Comparison of ENCODE assay signal across 10 cellular contexts in the genomic region with DNA sequence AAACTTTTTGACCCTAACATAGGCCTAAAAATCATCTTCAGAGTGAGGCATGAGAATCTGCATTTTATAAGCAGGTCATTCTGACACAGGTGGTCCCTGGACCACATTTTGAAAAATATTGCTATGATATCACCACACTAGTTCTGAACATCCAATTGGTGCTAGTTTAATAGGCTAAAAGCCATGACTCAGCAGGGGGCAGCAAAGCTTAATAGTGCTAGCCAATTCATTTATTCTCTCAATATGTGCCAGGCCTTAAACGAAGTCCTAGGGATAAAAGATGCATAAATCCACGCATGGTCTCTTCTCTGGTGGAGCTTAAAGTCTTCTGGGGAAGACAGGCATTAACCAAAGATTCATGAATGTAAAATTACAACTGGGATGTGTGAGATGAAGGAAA. TPM values are rescaled to one million over a fixed set of nuclear protein-coding genes. Genes with fewer than 3 reads are reported as not detected.
DNase-seq lines count a peak whose midpoint lies in the region; ATAC-seq and TF ChIP-seq lines count a peak whose summit lies in the region.
"Had no signal": no experiment of that assay in that cellular context is flagged by ENCODE, and none has a peak within 500 bp of the region (broad histone marks: within the 10 kb centered on the region; RNA-seq: fewer than 3 reads in every experiment).

No MANE protein-coding gene starts in this region.

- TF ChIP-seq CTCF in OCI-LY1 (IDR thresholded peaks at IDR 0.05; ENCODE audit: low read length): peak; percentile 43
- peak in 4 of 7 experiments; percentile 16 to 57 (median 28) for TF ChIP-seq CTCF in stomach (IDR thresholded peaks at IDR 0.05)

- H3K36me3 Mint-ChIP-seq in activated CD4-positive, alpha-beta T cell treated with anti-CD3 and anti-CD28 coated beads, Interleukin-2, amount 10 ng/mL, durations not matched to agents 7 days and 5 days (ENCODE audit: low read depth): no peaks in the 10 kb centered on the region
- H3K36me3 Mint-ChIP-seq in naive thymus-derived CD8-positive, alpha-beta T cell: peaks cover 0 to 5% (median 0%) of the 10 kb centered on the region in 3 donors

- TF ChIP-seq POLR2A in stomach (IDR thresholded peaks at IDR 0.05): no peak

- H4K20me1 ChIP-seq in OCI-LY1 (ENCODE audit: insufficient read depth, low read length): no peaks in the 10 kb centered on the region

- no peak overlapping the region for H3K27ac Mint-ChIP-seq in activated CD4-positive, alpha-beta T cell treated with anti-CD3 and anti-CD28 coated beads, Interleukin-2, amount 10 ng/mL, durations not matched to agents 7 days and 5 days
- no peak overlapping the region for H3K27ac Mint-ChIP-seq in naive thymus-derived CD8-positive, alpha-beta T cell

- H3K36me3 ChIP-seq in OCI-LY1 (ENCODE audit: insufficient read depth, low read length) (no peaks in the 10 kb centered on the region), stomach (no peaks in the 10 kb centered on the region)
- H3K36me3 ChIP-seq: sigmoid colon had no signal

- H3K4me3 ChIP-seq in OCI-LY1 (ENCODE audit: low read depth, low read length, poor library complexity, severe bottlenecking): no peak overlapping the region
- H3K4me3 ChIP-seq in stomach: no peak overlapping the region
- H3K4me3 ChIP-seq: sigmoid colon had no signal

- H3K9me3 Mint-ChIP-seq in activated CD4-positive, alpha-beta T cell treated with anti-CD3 and anti-CD28 coated beads, Interleukin-2, amount 10 ng/mL, durations not matched to agents 7 days and 5 days: no peaks in the 10 kb centered on the region
- no peaks in the 10 kb centered on the region for H3K9me3 Mint-ChIP-seq in naive thymus-derived CD8-positive, alpha-beta T cell

- peaks cover 30% of the 10 kb centered on the region for H3K27me3 Mint-ChIP-seq in activated CD4-positive, alpha-beta T cell treated with anti-CD3 and anti-CD28 coated beads, Interleukin-2, amount 10 ng/mL, durations not matched to agents 7 days and 5 days
- peaks cover 15 to 34% (median 31%) of the 10 kb centered on the region in 5 donors for H3K27me3 Mint-ChIP-seq in naive thymus-derived CD8-positive, alpha-beta T cell

- H3K9me3 ChIP-seq in OCI-LY1 (ENCODE audit: low read length) (no peaks in the 10 kb centered on the region), stomach (no peaks in the 10 kb centered on the region)
- H3K9me3 ChIP-seq: sigmoid colon had no signal

- DNase-seq in activated CD4-positive, alpha-beta T cell treated with anti-CD3 and anti-CD28 coated beads, Interleukin-2, amount 10 ng/mL, durations not matched to agents 7 days and 5 days: peak; percentile 29
- no peak for DNase-seq in activated CD4-positive, alpha-beta T cell treated with anti-CD3 and anti-CD28 coated beads for 1 hour
- DNase-seq in epithelial cell of prostate (ENCODE audit: low read depth, low spot score) (no peak), stomach (peak; percentile 58)
- no peak for DNase-seq in naive thymus-derived CD8-positive, alpha-beta T cell
- DNase-seq: sigmoid colon had no signal

- WGBS in stomach, 5 donors: 7 to 20% (median 13%) methylated on average over 2 of the region's 2 CpGs

- POLR2A ChIA-PET in activated CD4-positive, alpha-beta T cell treated with anti-CD3 and anti-CD28 coated beads, Interleukin-2, amount 10 ng/mL, durations not matched to agents 7 days and 5 days (lab: Charles Lee): no interaction called here
- POLR2A ChIA-PET in naive thymus-derived CD8-positive, alpha-beta T cell (lab: Charles Lee): no interaction called here

- H3K79me2 ChIP-seq in OCI-LY1 (ENCODE audit: insufficient read depth, low read length): no peaks in the 10 kb centered on the region

- no peak overlapping the region for H3K4me3 Mint-ChIP-seq in activated CD4-positive, alpha-beta T cell treated with anti-CD3 and anti-CD28 coated beads, Interleukin-2, amount 10 ng/mL, durations not matched to agents 7 days and 5 days
- H3K4me3 Mint-ChIP-seq in naive thymus-derived CD8-positive, alpha-beta T cell: no peak overlapping the region

- no peak overlapping the region for H2AFZ ChIP-seq in OCI-LY1 (ENCODE audit: low read length)

- no peaks in the 10 kb centered on the region for H3K4me1 ChIP-seq in OCI-LY1 (ENCODE audit: insufficient read depth, low read length, severe bottlenecking)
- H3K4me1 ChIP-seq in stomach: no peaks in the 10 kb centered on the region
- H3K4me1 ChIP-seq: sigmoid colon had no signal

- ATAC-seq in HG03045 (IDR thresholded peaks at IDR 0.05; ENCODE audit: unreplicated experiment): no peak
- no peak for ATAC-seq in activated CD4-positive, CD25-positive, alpha-beta regulatory T cell treated with anti-CD3 and anti-CD28 coated beads, Interleukin-2, amount 50 U/mL, for 24 hours
- no peak for ATAC-seq in naive thymus-derived CD8-positive, alpha-beta T cell

- no peaks in the 10 kb centered on the region for H3F3A ChIP-seq in OCI-LY1 (ENCODE audit: insufficient read depth, low read length)

- no peak for TF ChIP-seq EP300 in stomach (IDR thresholded peaks at IDR 0.05)

- intact Hi-C loops in stomach (cut with DNase I; ENCODE audit: low total_unique reads): loop anchor here (10.0 kb wide), 1 partner anchor 84 kb away; no protein-coding TSS in a partner anchor

- no peaks in the 10 kb centered on the region for H3K9me2 ChIP-seq in OCI-LY1 (ENCODE audit: low read depth, low read length)

- H3K4me1 Mint-ChIP-seq in activated CD4-positive, alpha-beta T cell treated with anti-CD3 and anti-CD28 coated beads, Interleukin-2, amount 10 ng/mL, durations not matched to agents 7 days and 5 days: no peaks in the 10 kb centered on the region
- H3K4me1 Mint-ChIP-seq in naive thymus-derived CD8-positive, alpha-beta T cell: no peaks in the 10 kb centered on the region

- H3K27me3 ChIP-seq in OCI-LY1 (ENCODE audit: insufficient read depth, low read length): no peaks in the 10 kb centered on the region
- no peaks in the 10 kb centered on the region for H3K27me3 ChIP-seq in stomach
- H3K27me3 ChIP-seq: sigmoid colon had no signal

- no peak overlapping the region for H3K9ac ChIP-seq in OCI-LY1 (ENCODE audit: low read length)
- H3K9ac ChIP-seq: KMS-11 had no signal

- no peak overlapping the region for H3K27ac ChIP-seq in OCI-LY1 (ENCODE audit: low read depth, low read length, poor library complexity, severe bottlenecking)
- peak overlapping the region; percentile 69 for H3K27ac ChIP-seq in epithelial cell of prostate
- no peak overlapping the region for H3K27ac ChIP-seq in stomach
- H3K27ac ChIP-seq: KMS-11, sigmoid colon had no signal

- CTCF ChIA-PET in activated CD4-positive, alpha-beta T cell treated with anti-CD3 and anti-CD28 coated beads, Interleukin-2, amount 10 ng/mL, durations not matched to agents 7 days and 5 days (lab: Charles Lee): interaction anchor here (1.2 to 1.4 kb wide), 2 partner anchors 23 to 38 kb away, joined by 3 read pairs; no protein-coding TSS in a partner anchor

- H3K4me2 ChIP-seq in OCI-LY1 (ENCODE audit: low read length): no peak overlapping the region
- H3K4me2 ChIP-seq: KMS-11 had no signal

RNA-seq across cellular contexts. Expression of a gene that starts 10.2 kb away (rescaled TPM):
- 10 to 100 TPM; 65.5 to 69.1 TPM for total RNA-seq in activated CD4-positive, alpha-beta T cell treated with anti-CD3 and anti-CD28 coated beads, Interleukin-2, amount 10 ng/mL, durations not matched to agents 7 days and 5 days
- 100 to 1,000 TPM in 1 of 5 donors, 10 to 100 TPM in 3, 1 to 10 TPM in 1; 7.5 to 225 (median 43.5) TPM for total RNA-seq in stomach
- 10 to 100 TPM; 49.9 to 90.4 (median 57.9) TPM for polyA plus RNA-seq in stomach
- total RNA-seq in naive thymus-derived CD8-positive, alpha-beta T cell: 10 to 100 TPM; 89.3 to 91.3 TPM
- 10 to 100 TPM; 15.2 to 24.0 (median 17.4) TPM for polyA plus RNA-seq in naive thymus-derived CD8-positive, alpha-beta T cell

RNA-seq across cellular contexts. Expression of a gene that starts 28.9 kb away (rescaled TPM):
- 1 to 10 TPM; 5.8 to 5.9 TPM for total RNA-seq in activated CD4-positive, alpha-beta T cell treated with anti-CD3 and anti-CD28 coated beads, Interleukin-2, amount 10 ng/mL, durations not matched to agents 7 days and 5 days
- 10 to 100 TPM in 4 of 5 donors, not detected in 1; 12.2 to 36.2 (median 23.1) TPM for total RNA-seq in stomach
- polyA plus RNA-seq in stomach: 1 to 10 TPM; 1.2 to 4.0 (median 2.1) TPM
- total RNA-seq in naive thymus-derived CD8-positive, alpha-beta T cell: 1 to 10 TPM; 2.8 to 2.9 TPM
- under 1 TPM; 0.33 to 0.83 (median 0.82) TPM for polyA plus RNA-seq in naive thymus-derived CD8-positive, alpha-beta T cell

Comparison
In these comparisons a context has a peak if more than half of its experiments do, and no peak if none do; other contexts are left out.
1. DNase-seq: peak in activated CD4-positive, alpha-beta T cell treated with anti-CD3 and anti-CD28 coated beads, Interleukin-2, amount 10 ng/mL, durations not matched to agents 7 days and 5 days (single experiment) and stomach (single experiment); none in activated CD4-positive, alpha-beta T cell treated with anti-CD3 and anti-CD28 coated beads for 1 hour (single experiment), epithelial cell of prostate (single experiment) and naive thymus-derived CD8-positive, alpha-beta T cell (0 of 10).